Comparison of ENCODE assay signal across 18 cellular contexts in genomic region chr5:108409781-108410180, GRCh38.
"Had no signal": no experiment of that assay in that cellular context is flagged by ENCODE, and none has a peak within 500 bp of the region (broad histone marks: within the 10 kb centered on the region; RNA-seq: fewer than 3 reads in every experiment).

No MANE protein-coding gene starts in this region.

- H3K27me3 ChIP-seq: gastroesophageal sphincter, hepatocyte, spleen, suprapubic skin, tibial artery had no signal

- H3K27ac ChIP-seq: epithelial cell of prostate, gastroesophageal sphincter, hepatocyte, spleen, suprapubic skin, tibial artery had no signal

- H3K9me3 ChIP-seq: gastroesophageal sphincter, suprapubic skin, tibial artery had no signal

- DNase-seq: activated CD4-positive, alpha-beta T cell treated with anti-CD3 and anti-CD28 coated beads for 1 hour; activated CD4-positive, alpha-beta T cell treated with anti-CD3 and anti-CD28 coated beads, Interleukin-2, amount 50 U/mL, for 1 hour; activated CD8-positive, alpha-beta T cell treated with anti-CD3 and anti-CD28 coated beads for 36 hours; activated naive CD4-positive, alpha-beta T cell; activated T-cell treated with anti-CD3 and anti-CD28 coated beads, Interleukin-2, amount 50 U/mL, for 48 hours; anterior cingulate cortex; midbrain; naive thymus-derived CD4-positive, alpha-beta T cell; posterior cingulate gyrus; right cardiac atrium; spleen; stimulated activated naive CD4-positive, alpha-beta T cell; T-helper 2 cell; tibial artery had no signal

- H3K36me3 ChIP-seq: gastroesophageal sphincter, spleen, suprapubic skin, tibial artery had no signal

- H2AFZ ChIP-seq: hepatocyte had no signal

- H3K4me1 ChIP-seq: gastroesophageal sphincter, spleen, suprapubic skin, tibial artery had no signal

- H3K4me3 ChIP-seq: gastroesophageal sphincter, hepatocyte, spleen, suprapubic skin, tibial artery had no signal

- ATAC-seq: activated CD8-positive, alpha-beta T cell treated with anti-CD3 and anti-CD28 coated beads for 36 hours; gastroesophageal sphincter; naive thymus-derived CD4-positive, alpha-beta T cell; right cardiac atrium had no signal
